In genomic region chrX:120827213-120827612, GRCh38 we compare ENCODE assay signal across 7 cellular contexts. TPM values are rescaled to one million over a fixed set of nuclear protein-coding genes. Genes with fewer than 3 reads are reported as not detected.
"Had no signal": no experiment of that assay in that cellular context is flagged by ENCODE, and none has a peak within 500 bp of the region (broad histone marks: within the 10 kb centered on the region; RNA-seq: fewer than 3 reads in every experiment).

No MANE protein-coding gene starts in this region.

RNA-seq across cellular contexts. Expression of gene CT47B1, which starts 48.5 kb away (rescaled TPM):
- total RNA-seq: GM23248, GM23338, H1, H4, H7, H9, HFFc6 had no signal
